Comparison of ENCODE assay signal across 1 cellular context in genomic region chr16:4064950-4065352, GRCh38.
TF ChIP-seq lines count a peak whose summit lies in the region.

No MANE protein-coding gene starts in this region.

TF ChIP-seq in GM12878, 131 proteins besides CTCF, POLR2A, EP300 and RAD21:
- TF ChIP-seq BHLHE40 (IDR thresholded peaks at IDR 0.05; ENCODE audit: borderline replicate concordance in 1 of 2, low read depth in 2 of 2, low read length in 1 of 2) (peak in 1 of 2 experiments; percentile 32; a peak in 1 of 4 replicates), JUNB (IDR thresholded peaks at IDR 0.05) (no peak)
